ENCODE assay signal across 29 cellular contexts in genomic region chr18:37634516-37634915, GRCh38.
"Had no signal": no experiment of that assay in that cellular context is flagged by ENCODE, and none has a peak within 500 bp of the region (broad histone marks: within the 10 kb centered on the region; RNA-seq: fewer than 3 reads in every experiment).

No MANE protein-coding gene starts in this region.

- ATAC-seq: esophagus mucosa; foreskin keratinocyte; gastroesophageal sphincter; heart right ventricle; left lung; naive thymus-derived CD4-positive, alpha-beta T cell; psoas muscle; right cardiac atrium; stimulated activated effector memory CD8-positive, alpha-beta T cell treated with anti-CD3 and anti-CD28 coated beads, Interleukin-12 subunit alpha, Interleukin-12 subunit beta, amount 100 ng/mL, for 72 hours had no signal

- H3K36me3 ChIP-seq: gastroesophageal sphincter, heart right ventricle, left lung, neural progenitor cell, sigmoid colon, stomach, thyroid gland, vagina had no signal

- H3K27me3 ChIP-seq: foreskin keratinocyte, gastroesophageal sphincter, heart right ventricle, left lung, neural progenitor cell, sigmoid colon, stomach, thyroid gland, vagina had no signal

- FAIRE-seq: islet of Langerhans had no signal

- H3K4me1 ChIP-seq: gastroesophageal sphincter, heart right ventricle, left lung, neural progenitor cell, psoas muscle, sigmoid colon, stomach, thyroid gland, vagina had no signal

- H2AFZ ChIP-seq: neural progenitor cell had no signal

- DNase-seq: effector CD8-positive, alpha-beta T cell; endodermal cell; foreskin keratinocyte; heart right ventricle; hippocampal formation; left cardiac atrium; left lung; mammary epithelial cell; mesendoderm; midbrain; naive thymus-derived CD4-positive, alpha-beta T cell; nucleus accumbens; posterior cingulate gyrus; psoas muscle; right cardiac atrium; sigmoid colon; stimulated activated CD4-positive, alpha-beta T cell treated with anti-CD3 and anti-CD28 coated beads, Interleukin-2, amount 100 ng/mL, for 24 hours; stimulated activated CD4-positive, alpha-beta T cell treated with anti-CD3 and anti-CD28 coated beads, Interleukin-4, amount 100 ng/mL, for 24 hours; stimulated activated naive CD4-positive, alpha-beta T cell treated with Interleukin-2 at 50 U/mL for 16 hours; stomach; thyroid gland; trophoblast cell had no signal

- H3K9ac ChIP-seq: neural progenitor cell had no signal

- H3K4me3 ChIP-seq: gastroesophageal sphincter, heart right ventricle, left lung, neural progenitor cell, psoas muscle, sigmoid colon, stomach, thyroid gland, vagina had no signal

- H3K27ac ChIP-seq: epithelial cell of prostate, foreskin keratinocyte, gastroesophageal sphincter, heart right ventricle, left lung, neural progenitor cell, psoas muscle, sigmoid colon, stomach, thyroid gland, vagina had no signal

- H3K4me2 ChIP-seq: neural progenitor cell had no signal

- H3K9me3 ChIP-seq: gastroesophageal sphincter, heart right ventricle, left lung, psoas muscle, sigmoid colon, stomach, thyroid gland, vagina had no signal
